Comparison of ENCODE assay signal across 8 cellular contexts in the genomic region with DNA sequence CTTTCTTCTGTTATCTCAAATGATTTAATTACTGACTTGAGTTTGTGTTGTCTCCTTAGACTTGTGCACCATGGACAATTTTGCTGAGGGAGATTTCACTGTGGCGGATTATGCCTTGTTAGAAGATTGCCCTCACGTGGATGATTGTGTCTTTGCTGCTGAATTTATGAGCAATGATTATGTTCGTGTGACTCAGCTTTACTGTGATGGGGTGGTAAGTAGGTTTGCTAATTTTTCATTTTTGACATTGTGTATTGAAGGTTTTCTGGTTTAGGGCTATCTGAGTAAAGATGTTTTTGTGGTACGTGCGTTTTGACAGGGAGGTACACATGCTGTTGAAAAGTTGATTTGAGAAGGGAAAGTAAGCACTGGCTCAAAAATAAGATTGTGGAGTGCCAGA. TPM values are rescaled to one million over a fixed set of nuclear protein-coding genes. Genes with fewer than 3 reads are reported as not detected.
DNase-seq lines count a peak whose midpoint lies in the region; ATAC-seq and TF ChIP-seq lines count a peak whose summit lies in the region.

No MANE protein-coding gene starts in this region.

- H3K36me3 Mint-ChIP-seq in MCF 10A (ENCODE audit: insufficient read depth, unreplicated experiment), result peaks cover 25% of the 10 kb centered on the region
- H3K36me3 Mint-ChIP-seq in stimulated activated memory B cell treated with anti-CD40 and anti-IgM and Interleukin-4, amounts not matched to agents 10 μg/mL and 1 μg/mL and 100 μg/mL, for 72 hours, result peaks cover 13% of the 10 kb centered on the region

- no peak overlapping the region for H3K27ac Mint-ChIP-seq in MCF 10A (ENCODE audit: low read depth, unreplicated experiment)
- H3K27ac Mint-ChIP-seq in stimulated activated memory B cell treated with anti-CD40 and anti-IgM and Interleukin-4, amounts not matched to agents 10 μg/mL and 1 μg/mL and 100 μg/mL, for 72 hours, result no peak overlapping the region

- CTCF ChIA-PET in MCF 10A (lab: Yijun Ruan, JAX), result interaction anchor here (0.5 to 2.0 kb wide), 11 partner anchors 9 to 829 kb away, joined by 3 to 6 read pairs (median 4); a partner anchor contains a TSS

- no peaks in the 10 kb centered on the region for H3K4me1 ChIP-seq in breast epithelium
- H3K4me1 ChIP-seq in foreskin keratinocyte, result peaks cover 7% of the 10 kb centered on the region
- H3K4me1 ChIP-seq in upper lobe of right lung, result peaks cover 14% of the 10 kb centered on the region

- H3K4me3 ChIP-seq in breast epithelium (no peak overlapping the region), SK-N-MC (no peak overlapping the region), upper lobe of right lung (no peak overlapping the region)

- no peaks in the 10 kb centered on the region for H3K27me3 ChIP-seq in breast epithelium
- no peaks in the 10 kb centered on the region for H3K27me3 ChIP-seq in foreskin keratinocyte
- H3K27me3 ChIP-seq in upper lobe of right lung, result no peaks in the 10 kb centered on the region

- DNase-seq in MCF 10A (ENCODE audit: unreplicated experiment) (peak; percentile 69), breast epithelium (ENCODE audit: low spot score in 2 of 2) (no peak), SK-N-MC (ENCODE audit: low read depth, low spot score) (peak; percentile 26), foreskin keratinocyte (peak in 1 of 2 donors; percentile 58), upper lobe of right lung (no peak), iPS-NIHi11 (ENCODE audit: low spot score) (no peak), GF-D8 (lab: John Stamatoyannopoulos, UW) (no peak)

- H3K9me3 ChIP-seq in breast epithelium (no peaks in the 10 kb centered on the region), SK-N-MC (ENCODE audit: low read depth, low read length) (no peaks in the 10 kb centered on the region), upper lobe of right lung (no peaks in the 10 kb centered on the region)

- TF ChIP-seq CTCF in MCF 10A (IDR thresholded peaks at IDR 0.05; ENCODE audit: unreplicated experiment), result peak; percentile 28
- TF ChIP-seq CTCF in breast epithelium (IDR thresholded peaks at IDR 0.05), result no peak
- TF ChIP-seq CTCF in foreskin keratinocyte (conservative IDR thresholded peaks at IDR 0.05), result peak; percentile 84
- TF ChIP-seq CTCF in upper lobe of right lung (IDR thresholded peaks at IDR 0.05), result peak; percentile 17

- TF ChIP-seq POLR2A in breast epithelium (IDR thresholded peaks at IDR 0.05), result no peak

- H3K4me3 Mint-ChIP-seq in MCF 10A (ENCODE audit: unreplicated experiment), result no peak overlapping the region
- no peak overlapping the region for H3K4me3 Mint-ChIP-seq in stimulated activated memory B cell treated with anti-CD40 and anti-IgM and Interleukin-4, amounts not matched to agents 10 μg/mL and 1 μg/mL and 100 μg/mL, for 72 hours

- H3K27ac ChIP-seq in breast epithelium, result no peak overlapping the region
- H3K27ac ChIP-seq in SK-N-MC, result no peak overlapping the region
- H3K27ac ChIP-seq in foreskin keratinocyte, result no peak overlapping the region
- H3K27ac ChIP-seq in upper lobe of right lung, result no peak overlapping the region

- ATAC-seq in foreskin keratinocyte, result peak; percentile 60
- no peak for ATAC-seq in upper lobe of right lung
- ATAC-seq in stimulated activated memory B cell treated with anti-CD40 and anti-IgM and Interleukin-4, amounts not matched to agents 10 μg/mL and 1 μg/mL and 100 μg/mL, for 72 hours, result no peak

- peaks cover 8% of the 10 kb centered on the region for H3K4me1 Mint-ChIP-seq in MCF 10A (ENCODE audit: insufficient read depth, unreplicated experiment)
- H3K4me1 Mint-ChIP-seq in stimulated activated memory B cell treated with anti-CD40 and anti-IgM and Interleukin-4, amounts not matched to agents 10 μg/mL and 1 μg/mL and 100 μg/mL, for 72 hours, result peaks cover 18% of the 10 kb centered on the region

- intact Hi-C loops in MCF 10A (cut with micrococcal nuclease), result loop anchor here (1.0 kb wide), 1 partner anchor 110 kb away; no protein-coding TSS in a partner anchor
- intact Hi-C loops in breast epithelium (cut with DNase I; ENCODE audit: low total_unique reads), result no loop called here
- intact Hi-C loops in upper lobe of right lung (cut with DNase I), result no loop called here

- H3K9ac ChIP-seq in SK-N-MC (ENCODE audit: insufficient read length), result no peak overlapping the region

- H3K9me3 Mint-ChIP-seq in MCF 10A (ENCODE audit: unreplicated experiment), result no peaks in the 10 kb centered on the region
- no peaks in the 10 kb centered on the region for H3K9me3 Mint-ChIP-seq in stimulated activated memory B cell treated with anti-CD40 and anti-IgM and Interleukin-4, amounts not matched to agents 10 μg/mL and 1 μg/mL and 100 μg/mL, for 72 hours

- no peaks in the 10 kb centered on the region for H3K36me3 ChIP-seq in breast epithelium
- peaks cover 22% of the 10 kb centered on the region for H3K36me3 ChIP-seq in SK-N-MC (ENCODE audit: insufficient read depth, low read length)
- peaks cover 12% of the 10 kb centered on the region for H3K36me3 ChIP-seq in upper lobe of right lung

- POLR2A ChIA-PET in MCF 10A (lab: Yijun Ruan, JAX), result interaction anchor here (1.1 kb wide), 2 partner anchors 9 to 10 kb away, joined by 4 read pairs; no protein-coding TSS in a partner anchor

- no TSS peak for BruUV-seq in MCF 10A (replicated peaks; lab: Mats Ljungman, UMichigan)

- H3K27me3 Mint-ChIP-seq in MCF 10A (ENCODE audit: insufficient read depth, unreplicated experiment), result no peaks in the 10 kb centered on the region
- no peaks in the 10 kb centered on the region for H3K27me3 Mint-ChIP-seq in stimulated activated memory B cell treated with anti-CD40 and anti-IgM and Interleukin-4, amounts not matched to agents 10 μg/mL and 1 μg/mL and 100 μg/mL, for 72 hours

RNA-seq across cellular contexts. Expression of a gene that starts 14.1 kb away (rescaled TPM):
- total RNA-seq in MCF 10A (2022) (74.4 and 84.4 TPM in 2 replicates), breast epithelium (100 to 1,000 TPM; 179 to 269 (median 249) TPM), foreskin keratinocyte (60.8 and 72.0 TPM in 2 replicates), upper lobe of right lung (99.0 TPM)
- 10.2 and 10.4 TPM in 2 replicates for polyA plus RNA-seq in foreskin keratinocyte

RNA-seq across cellular contexts. Expression of a gene that starts 14.3 kb away (rescaled TPM):
- 25.1 and 29.8 TPM in 2 replicates for total RNA-seq in MCF 10A (2022)
- 10 to 100 TPM; 14.7 to 29.6 (median 25.5) TPM for total RNA-seq in breast epithelium
- 19.1 and 21.9 TPM in 2 replicates for total RNA-seq in foreskin keratinocyte
- polyA plus RNA-seq in foreskin keratinocyte, result 30.3 and 30.9 TPM in 2 replicates
- 28.3 TPM for total RNA-seq in upper lobe of right lung

Comparison
In these comparisons a context has a peak if more than half of its experiments do, and no peak if none do; other contexts are left out.
1. DNase-seq: peak in MCF 10A (single experiment) and SK-N-MC (single experiment); none in breast epithelium (0 of 2), upper lobe of right lung (single experiment), iPS-NIHi11 (single experiment) and GF-D8 (single experiment).
2. CTCF ChIP-seq: peak in MCF 10A (single experiment), foreskin keratinocyte (single experiment) and upper lobe of right lung (single experiment); none in breast epithelium (0 of 3).